17 cellular contexts compared by ENCODE assay signal in the genomic region with DNA sequence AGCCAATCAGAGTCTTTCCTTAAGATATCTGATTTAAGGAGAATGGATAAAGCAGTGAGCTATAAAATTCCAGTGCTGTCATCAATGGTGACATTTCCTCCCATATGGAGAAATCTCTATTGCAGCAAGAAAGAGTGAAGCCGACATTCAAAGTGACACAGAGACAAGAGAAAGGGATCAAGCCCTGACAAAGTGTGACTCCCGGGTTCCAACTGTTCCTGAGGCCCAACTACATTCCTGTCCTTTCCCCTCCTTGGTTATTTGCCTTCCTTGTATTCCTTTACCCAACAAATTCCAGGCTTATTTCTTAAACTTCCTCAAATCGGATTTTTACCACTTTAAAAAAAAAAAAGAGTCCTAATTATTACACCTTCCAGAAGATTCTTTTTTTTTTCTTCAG.
A peak's percentile ranks its signal among the peaks of the same experiment; 100 is the strongest.
DNase-seq lines count a peak whose midpoint lies in the region; ATAC-seq, FAIRE-seq and TF ChIP-seq lines count a peak whose summit lies in the region.
"Had no signal": no experiment of that assay in that cellular context is flagged by ENCODE, and none has a peak within 500 bp of the region (broad histone marks: within the 10 kb centered on the region; RNA-seq: fewer than 3 reads in every experiment).

No MANE protein-coding gene starts in this region.

- TF ChIP-seq EP300 in H1 (IDR thresholded peaks at IDR 0.05; ENCODE audit: borderline replicate concordance in 1 of 2, low read depth in 2 of 2, low read length in 2 of 2): no peak

- H4K91ac ChIP-seq in IMR-90 (ENCODE audit: insufficient read depth, low read depth, low read length) (peak overlapping the region; percentile 30), H1 (replicated peaks; ENCODE audit: insufficient read length, low read length) (no peak overlapping the region)

- H3K14ac ChIP-seq in IMR-90 (replicated peaks; ENCODE audit: low read depth, low read length) (peak overlapping the region; percentile 31), H1 (ENCODE audit: insufficient read length) (no peak overlapping the region)

- H3K4me1 ChIP-seq in A673 (ENCODE audit: insufficient read depth, low read length, poor library complexity, severe bottlenecking): peaks cover 46% of the 10 kb centered on the region
- peaks cover 14% of the 10 kb centered on the region for H3K4me1 ChIP-seq in IMR-90 (ENCODE audit: control insufficient read depth, insufficient read depth, low read length)
- H3K4me1 ChIP-seq in H1 (replicated peaks in 1 of 4; ENCODE audit: control insufficient read depth in 3 of 4, insufficient read depth in 4 of 4, low read length in 3 of 4): peaks cover 3 to 18% (median 10%) of the 10 kb centered on the region in 4 experiments; a peak in 6 of 7 replicates
- peaks cover 41% of the 10 kb centered on the region for H3K4me1 ChIP-seq in neural progenitor cell
- H3K4me1 ChIP-seq in breast epithelium: no peaks in the 10 kb centered on the region

- no peak overlapping the region for H2AK9ac ChIP-seq in IMR-90 (replicated peaks; ENCODE audit: low read depth, low read length, poor library complexity)

- no peaks in the 10 kb centered on the region for H3K79me2 ChIP-seq in H1 (ENCODE audit: control insufficient read depth in 1 of 2, insufficient read depth in 2 of 2, low read length in 2 of 2)
- peaks cover 5% of the 10 kb centered on the region for H3K79me2 ChIP-seq in neural progenitor cell (ENCODE audit: low read depth)

- H3K9ac ChIP-seq in IMR-90 (ENCODE audit: low read depth, low read length) (no peak overlapping the region), H1 (replicated peaks in 1 of 4; ENCODE audit: extremely low read depth in 1 of 4, low read depth in 3 of 4, low read length in 3 of 4) (no peak overlapping the region), neural progenitor cell (no peak overlapping the region)

- H3K4me3 ChIP-seq in A673 (ENCODE audit: low read depth, low read length, poor library complexity, severe bottlenecking): no peak overlapping the region
- H3K4me3 ChIP-seq in IMR-90 (ENCODE audit: insufficient read depth, low read depth, low read length): no peak overlapping the region
- H3K4me3 ChIP-seq in H1 (ENCODE audit: extremely low read depth in 1 of 4, insufficient read depth in 2 of 4, low read depth in 3 of 4, low read length in 4 of 4): no peak overlapping the region; a peak in 1 of 8 replicates
- peak overlapping the region; percentile 18 for H3K4me3 ChIP-seq in neural progenitor cell
- H3K4me3 ChIP-seq in breast epithelium: no peak overlapping the region
- H3K4me3 ChIP-seq: K562 had no signal

- H3K4ac ChIP-seq in IMR-90 (ENCODE audit: low read depth, low read length): peak overlapping the region; percentile 75
- H3K4ac ChIP-seq in H1 (replicated peaks; ENCODE audit: insufficient read length, low read depth, low read length): peak overlapping the region; percentile 65

- no peak for FAIRE-seq in H1 (lab: Jason Lieb, UNC)
- FAIRE-seq in urothelium cell line (lab: Jason Lieb, UNC): no peak
- FAIRE-seq: K562 had no signal

- in situ Hi-C loops in IMR-90 (cut with MboI; ENCODE audit: low sequenced_read_pairs): no loop called here

- H3K79me1 ChIP-seq in IMR-90 (ENCODE audit: low read depth in 1 of 2, low read length in 2 of 2): peaks cover 9 to 28% of the 10 kb centered on the region in 2 experiments
- no peaks in the 10 kb centered on the region for H3K79me1 ChIP-seq in H1 (ENCODE audit: low read depth, low read length)

- H3K36me3 ChIP-seq in A673 (ENCODE audit: insufficient read depth, low read length, poor library complexity, severe bottlenecking) (no peaks in the 10 kb centered on the region), IMR-90 (ENCODE audit: control insufficient read depth, insufficient read depth, low read length) (no peaks in the 10 kb centered on the region; the same call in 1 of the 2 replicates), H1 (ENCODE audit: control insufficient read depth in 2 of 4, insufficient read depth in 4 of 4, low read length in 3 of 4) (no peaks in the 10 kb centered on the region), neural progenitor cell (no peaks in the 10 kb centered on the region), breast epithelium (no peaks in the 10 kb centered on the region)

- H3K56ac ChIP-seq in IMR-90 (ENCODE audit: extremely low read depth, insufficient read depth, low read length): no peak overlapping the region
- H3K56ac ChIP-seq in H1 (replicated peaks; ENCODE audit: insufficient read length, low read depth, low read length): no peak overlapping the region

- POLR2A ChIA-PET in A673 (lab: Charles Lee; ENCODE audit: low non-redundant PET): interaction anchor here (0.5 to 0.6 kb wide), 3 partner anchors 72 to 1605 kb away, joined by 3 to 5 read pairs (median 4); no protein-coding TSS in a partner anchor
- POLR2A ChIA-PET in IMR-90 (lab: Charles Lee; ENCODE audit: unreplicated experiment): no interaction called here
- POLR2A ChIA-PET in H1 (lab: Charles Lee; ENCODE audit: partially characterized antibody): no interaction called here

- H4K20me1 ChIP-seq in IMR-90 (ENCODE audit: insufficient read depth, low read length) (no peaks in the 10 kb centered on the region), H1 (replicated peaks in 1 of 2; ENCODE audit: control insufficient read depth in 1 of 2, insufficient read depth in 2 of 2, low read length in 2 of 2) (no peaks in the 10 kb centered on the region), neural progenitor cell (ENCODE audit: low read depth) (no peaks in the 10 kb centered on the region)

- H3K9me3 ChIP-seq in A673 (ENCODE audit: low read depth, low read length, poor library complexity, severe bottlenecking): no peaks in the 10 kb centered on the region
- H3K9me3 ChIP-seq in IMR-90 (ENCODE audit: control insufficient read depth, insufficient read depth, low read length): 0 out of 2 replicates have a peak, but pooled peaks cover 3% of the 10 kb centered on the region
- no peaks in the 10 kb centered on the region for H3K9me3 ChIP-seq in H1 (ENCODE audit: insufficient read depth in 2 of 2, low read depth in 1 of 2, low read length in 1 of 2)
- H3K9me3 ChIP-seq in neural progenitor cell (ENCODE audit: low read depth): no peaks in the 10 kb centered on the region
- H3K9me3 ChIP-seq in breast epithelium: no peaks in the 10 kb centered on the region

- DNase-seq in A673 (ENCODE audit: low spot score) (peak; percentile 45), IMR-90 (no peak), H1 (ENCODE audit: low read depth in 1 of 2, low spot score in 2 of 2) (no peak), neural progenitor cell (ENCODE audit: low spot score) (peak; percentile 60), urothelium cell line (ENCODE audit: low spot score) (no peak), breast epithelium (ENCODE audit: low spot score in 2 of 2) (no peak), Right ventricle myocardium superior (no peak)
- DNase-seq: NCI-H1092, NCI-H2107, NCI-H226, NCI-H526 had no signal

- TF ChIP-seq CTCF in A673 (conservative IDR thresholded peaks at IDR 0.05; ENCODE audit: low read depth, low read length) (no peak), IMR-90 (conservative IDR thresholded peaks at IDR 0.05; ENCODE audit: low read depth, low read length) (no peak), H1 (IDR thresholded peaks at IDR 0.05; ENCODE audit: control extremely low read depth in 1 of 3, insufficient read depth in 1 of 3, low read depth in 1 of 3, low read length in 3 of 3) (no peak), neural progenitor cell (IDR thresholded peaks at IDR 0.05) (no peak), breast epithelium (IDR thresholded peaks at IDR 0.05) (no peak)

- peak overlapping the region; percentile 58 for H3K18ac ChIP-seq in IMR-90 (ENCODE audit: low read depth, low read length)
- no peak overlapping the region for H3K18ac ChIP-seq in H1 (ENCODE audit: extremely low read depth, low read length)

- intact Hi-C loops in A673 (cut with micrococcal nuclease; ENCODE audit: unreplicated experiment): loop anchor here (2.0 to 10.0 kb wide), 3 partner anchors 181 to 345 kb away; no protein-coding TSS in a partner anchor
- intact Hi-C loops in IMR-90 (cut with micrococcal nuclease): loop anchor here (2.0 kb wide), 1 partner anchor 181 kb away; no protein-coding TSS in a partner anchor
- intact Hi-C loops in breast epithelium (cut with DNase I; ENCODE audit: low total_unique reads): no loop called here
- intact Hi-C loops in Right ventricle myocardium superior (cut with DNase I): no loop called here

- H3K27ac ChIP-seq in A673 (ENCODE audit: low read depth, low read length, poor library complexity, severe bottlenecking) (peak overlapping the region; percentile 91), IMR-90 (ENCODE audit: insufficient read depth, low read length) (no peak overlapping the region), H1 (ENCODE audit: low read depth, low read length) (no peak overlapping the region), neural progenitor cell (peak overlapping the region; percentile 93), breast epithelium (no peak overlapping the region)
- H3K27ac ChIP-seq: C4-2B had no signal

- dilution Hi-C loops in IMR-90 (cut with HindIII; ENCODE audit: low sequenced_read_pairs, unreplicated experiment): no loop called here

- H3K27me3 Mint-ChIP-seq in neural progenitor cell (ENCODE audit: insufficient read depth, low read depth): no peaks in the 10 kb centered on the region

- H2BK5ac ChIP-seq in IMR-90 (ENCODE audit: low read depth, low read length, poor library complexity, severe bottlenecking): peak overlapping the region; percentile 89
- 0 out of 2 replicates have a peak overlapping the region, but pooled peaks have one; percentile 9 for H2BK5ac ChIP-seq in H1 (ENCODE audit: low read depth, low read length)

- H3K27ac Mint-ChIP-seq in neural progenitor cell: peak overlapping the region; percentile 91

- H4K8ac ChIP-seq in IMR-90 (ENCODE audit: low read depth in 2 of 2, low read length in 2 of 2) (peak overlapping the region; percentile 38 to 74; a peak in 3 of 4 replicates), H1 (ENCODE audit: extremely low read depth, insufficient read depth, low read length) (no peak overlapping the region)

- no peak for ATAC-seq in IMR-90 (ENCODE audit: low read depth)
- no peak for ATAC-seq in GM18858 (IDR thresholded peaks at IDR 0.05; ENCODE audit: unreplicated experiment)
- ATAC-seq in Right ventricle myocardium superior (ENCODE audit: poor library complexity): no peak
- ATAC-seq: HCT116, K562, Panc1, Right ventricle myocardium inferior had no signal

- no CpG with 5 or more reads among the region's 3 CpGs for WGBS in IMR-90 (ENCODE audit: extremely low coverage in 2 of 2, insufficient read length in 1 of 2), 2 experiments
- 60% methylated on average over 3 of the region's 3 CpGs; no CpG with 5 or more reads in 1 of the 2 experiments for WGBS in H1 (ENCODE audit: extremely low coverage in 1 of 2, insufficient coverage in 1 of 2, insufficient read length in 1 of 2, insufficient replicate concordance in 2 of 2, low coverage in 1 of 2, low lambda C conversion rate in 2 of 2, missing lambda C conversion rate in 1 of 2), 2 experiments

- H4K5ac ChIP-seq in IMR-90 (ENCODE audit: low read depth, low read length): peak overlapping the region; percentile 43; the same call in 1 of the 2 replicates
- H4K5ac ChIP-seq in H1 (ENCODE audit: insufficient read length, low read depth, low read length): no peak overlapping the region

- H3K4me2 ChIP-seq in IMR-90 (ENCODE audit: low read depth, low read length): no peak overlapping the region
- peak overlapping the region in 1 of 2 experiments; percentile 8; a peak in 1 of 4 replicates for H3K4me2 ChIP-seq in H1 (ENCODE audit: insufficient read depth in 1 of 2, low read depth in 2 of 2, low read length in 2 of 2)
- H3K4me2 ChIP-seq in neural progenitor cell: peak overlapping the region; percentile 69

- H2BK15ac ChIP-seq in IMR-90 (ENCODE audit: low read depth, low read length) (peak overlapping the region; percentile 87), H1 (ENCODE audit: low read length) (no peak overlapping the region)

- CTCF ChIA-PET in A673 (lab: Charles Lee) (no interaction called here), IMR-90 (lab: Yijun Ruan, JAX) (no interaction called here), H1 (lab: Charles Lee; ENCODE audit: partially characterized antibody) (no interaction called here)

- H3K9me1 ChIP-seq in IMR-90 (ENCODE audit: insufficient read depth, low read length): peaks cover 3% of the 10 kb centered on the region; the same call in 1 of the 2 replicates

- no peak overlapping the region for H2BK12ac ChIP-seq in H1 (ENCODE audit: low read depth, low read length)

- TF ChIP-seq RAD21 in IMR-90 (IDR thresholded peaks at IDR 0.05; ENCODE audit: low read length) (no peak), H1 (IDR thresholded peaks at IDR 0.05 in 1 of 2, conservative IDR thresholded peaks at IDR 0.05 in 1 of 2; ENCODE audit: low read depth in 2 of 2, low read length in 2 of 2) (no peak)

- H3K23ac ChIP-seq in IMR-90 (ENCODE audit: low read depth, low read length) (peak overlapping the region; percentile 32; the same call in 1 of the 2 replicates), H1 (ENCODE audit: insufficient read length) (no peak overlapping the region)

- H3K27me3 ChIP-seq in A673 (replicated peaks; ENCODE audit: insufficient read depth, low read depth, low read length, poor library complexity) (no peaks in the 10 kb centered on the region), IMR-90 (ENCODE audit: control insufficient read depth, insufficient read depth, low read length) (no peaks in the 10 kb centered on the region), H1 (replicated peaks in 1 of 4; ENCODE audit: control insufficient read depth in 3 of 4, extremely low read depth in 1 of 4, insufficient read depth in 3 of 4, low read length in 3 of 4) (no peaks in the 10 kb centered on the region), neural progenitor cell (no peaks in the 10 kb centered on the region), breast epithelium (no peaks in the 10 kb centered on the region)

- BruUV-seq in A673 (replicated peaks; lab: Mats Ljungman, UMichigan) (no TSS peak), IMR-90 (replicated peaks; lab: Mats Ljungman, UMichigan) (no TSS peak)

- H2BK20ac ChIP-seq in IMR-90 (ENCODE audit: low read depth, low read length) (peak overlapping the region; percentile 72; the same call in 1 of the 2 replicates), H1 (ENCODE audit: low read length) (no peak overlapping the region)

- H3K9me3 Mint-ChIP-seq in neural progenitor cell: peaks cover 17% of the 10 kb centered on the region

- H3K4me3 Mint-ChIP-seq in neural progenitor cell: no peak overlapping the region

- H2AFZ ChIP-seq in IMR-90 (replicated peaks; ENCODE audit: low read length, poor library complexity): no peak overlapping the region
- H2AFZ ChIP-seq in H1 (ENCODE audit: low read length): no peak overlapping the region
- H2AFZ ChIP-seq in neural progenitor cell (replicated peaks): no peak overlapping the region

- H3F3A ChIP-seq in neural progenitor cell (ENCODE audit: low read depth): peaks cover 45% of the 10 kb centered on the region

- 0 out of 2 replicates have a peak, but pooled peaks cover 2% of the 10 kb centered on the region for H3K23me2 ChIP-seq in H1 (ENCODE audit: low read depth, low read length)

- H2BK120ac ChIP-seq in IMR-90 (ENCODE audit: low read depth, low read length) (peak overlapping the region; percentile 91), H1 (replicated peaks; ENCODE audit: low read depth, low read length) (peak overlapping the region; percentile 3)

- H3K36me3 Mint-ChIP-seq in neural progenitor cell: peaks cover 25% of the 10 kb centered on the region

- peak overlapping the region; percentile 27; the same call in 1 of the 2 replicates for H2AK5ac ChIP-seq in IMR-90 (ENCODE audit: low read depth, low read length)
- no peak overlapping the region for H2AK5ac ChIP-seq in H1 (ENCODE audit: low read depth, low read length)

- H3K4me1 Mint-ChIP-seq in neural progenitor cell: peaks cover 39% of the 10 kb centered on the region

- TF ChIP-seq POLR2A in IMR-90 (IDR thresholded peaks at IDR 0.05; ENCODE audit: low read depth, low read length): no peak
- no peak for TF ChIP-seq POLR2A in H1 (IDR thresholded peaks at IDR 0.05; ENCODE audit: control extremely low read depth in 1 of 2, low read depth in 2 of 2, low read length in 2 of 2)
- no peak for TF ChIP-seq POLR2A in breast epithelium (IDR thresholded peaks at IDR 0.05)

Comparison
In these comparisons a context has a peak if more than half of its experiments do, and no peak if none do; other contexts are left out.
1. DNase-seq: peak in A673 (single experiment) and neural progenitor cell (single experiment); none in IMR-90 (single experiment), H1 (0 of 2), urothelium cell line (single experiment), breast epithelium (0 of 2) and Right ventricle myocardium superior (single experiment).
2. H3K27ac ChIP-seq: peak in A673 (single experiment) and neural progenitor cell (single experiment); none in IMR-90 (single experiment), H1 (single experiment) and breast epithelium (0 of 2).
3. intact Hi-C loops: an anchor here in A673 (2.0 to 10.0 kb wide) and IMR-90 (2.0 kb wide); none called in breast epithelium and Right ventricle myocardium superior.